In genomic region chr16:67780847-67781547, GRCh38 we compare ENCODE assay signal across 1 cellular context.
TF ChIP-seq lines count a peak whose summit lies in the region.

No MANE protein-coding gene starts in this region.

TF ChIP-seq in HepG2, 621 proteins besides CTCF, POLR2A, EP300 and RAD21:
- TF ChIP-seq MNT (IDR thresholded peaks at IDR 0.05): peak; percentile 94
- no peak for TF ChIP-seq ZNF225 (CRISPR knock-in tag; IDR thresholded peaks at IDR 0.05)
